In the genomic region with DNA sequence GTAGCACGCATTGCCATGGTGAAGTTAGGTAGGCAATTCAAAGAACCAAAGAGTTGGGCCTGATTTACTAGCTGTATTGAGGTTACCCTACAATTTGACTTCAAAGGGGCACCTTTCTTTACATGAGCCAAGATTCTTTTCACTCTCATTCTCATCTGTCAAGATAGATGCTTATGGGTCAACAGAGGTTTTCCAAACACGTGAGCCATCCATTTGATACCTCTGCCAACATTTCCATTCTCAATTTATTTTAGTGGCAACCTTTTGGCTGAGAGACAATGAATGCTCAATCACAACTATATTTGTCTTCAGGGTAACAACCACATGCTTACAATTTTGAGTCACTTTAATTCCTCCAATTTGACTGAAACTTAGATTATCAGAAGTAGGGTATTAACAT, we compare ENCODE assay signal across 23 cellular contexts.
DNase-seq lines count a peak whose midpoint lies in the region; ATAC-seq and TF ChIP-seq lines count a peak whose summit lies in the region.
"Had no signal": no experiment of that assay in that cellular context is flagged by ENCODE, and none has a peak within 500 bp of the region (broad histone marks: within the 10 kb centered on the region; RNA-seq: fewer than 3 reads in every experiment).

No MANE protein-coding gene starts in this region.

- H3K27me3 ChIP-seq in heart left ventricle: no peaks in the 10 kb centered on the region
- H3K27me3 ChIP-seq in left ventricle myocardium inferior (ENCODE audit: low read depth): no peaks in the 10 kb centered on the region
- H3K27me3 ChIP-seq: BLaER1 treated with 17β-estradiol and CSF1 and Interleukin-3, amounts not matched to agents 10 nM and 100 nM; Peyer's patch had no signal

- WGBS in heart left ventricle, 4 donors: 72 to 81% (median 77%) methylated on average over 2 of the region's 2 CpGs

- DNase-seq in heart left ventricle (no peak), left ventricle myocardium inferior (no peak), DMS153 treated with DMSO at 0.1 percent for 48 hours (lab: John Stamatoyannopoulos, UW; ENCODE audit: unreplicated experiment) (peak; percentile 1), NCI-H2081 treated with DMSO at 0.1 percent for 48 hours (lab: John Stamatoyannopoulos, UW) (peak; percentile 70), astrocyte of the hippocampus (ENCODE audit: low read depth, low spot score) (peak; percentile 14), GM03348 (ENCODE audit: low spot score) (no peak)
- DNase-seq: AML-193; CD4-positive, alpha-beta T cell; DMS79 treated with DMSO at 0.1 percent for 48 hours; GF-D8; Karpas-422; NCI-H2029 treated with DMSO at 0.1 percent for 48 hours; NCI-H2171; NCI-H446 treated with DMSO at 0.1 percent for 48 hours; NCI-H526; OCI-M1; Peyer's patch; SK-N-SH; SW 1271 had no signal

- intact Hi-C loops in heart left ventricle (cut with DNase I) (no loop called here), left ventricle myocardium inferior (cut with micrococcal nuclease) (no loop called here)

- H3K27ac ChIP-seq in heart left ventricle: no peak overlapping the region
- H3K27ac ChIP-seq in left ventricle myocardium inferior (replicated peaks): no peak overlapping the region
- H3K27ac ChIP-seq: A549; BLaER1 treated with 17β-estradiol and CSF1 and Interleukin-3, amounts not matched to agents 10 nM and 100 nM; Peyer's patch had no signal

- ATAC-seq in heart left ventricle: peak; percentile 55 to 87 (median 74)
- ATAC-seq in GM18498 (IDR thresholded peaks at IDR 0.05; ENCODE audit: unreplicated experiment): no peak
- ATAC-seq: A549, HepG2 had no signal

- no peak for TF ChIP-seq CTCF in heart left ventricle (IDR thresholded peaks at IDR 0.05)
- no peak for TF ChIP-seq CTCF in left ventricle myocardium inferior (IDR thresholded peaks at IDR 0.05; ENCODE audit: borderline replicate concordance)

- no peak for TF ChIP-seq POLR2A in heart left ventricle (IDR thresholded peaks at IDR 0.05)

- H3K4me1 ChIP-seq in heart left ventricle: peaks cover 0 to 9% (median 0%) of the 10 kb centered on the region in 12 donors
- H3K4me1 ChIP-seq in left ventricle myocardium inferior: peaks cover 9% of the 10 kb centered on the region
- H3K4me1 ChIP-seq: A549; BLaER1 treated with 17β-estradiol and CSF1 and Interleukin-3, amounts not matched to agents 10 nM and 100 nM; Peyer's patch had no signal

- H3K9me3 ChIP-seq in heart left ventricle (peaks cover 0 to 1% (median 0%) of the 10 kb centered on the region in 12 donors), left ventricle myocardium inferior (replicated peaks) (no peaks in the 10 kb centered on the region)
- H3K9me3 ChIP-seq: A549; BLaER1 treated with 17β-estradiol and CSF1 and Interleukin-3, amounts not matched to agents 10 nM and 100 nM; Peyer's patch; SK-N-SH had no signal

- H3K4me3 ChIP-seq in heart left ventricle (no peak overlapping the region), left ventricle myocardium inferior (no peak overlapping the region)
- H3K4me3 ChIP-seq: A549; BLaER1 treated with 17β-estradiol and CSF1 and Interleukin-3, amounts not matched to agents 10 nM and 100 nM; Peyer's patch had no signal

- H3K36me3 ChIP-seq in heart left ventricle (no peaks in the 10 kb centered on the region), left ventricle myocardium inferior (no peaks in the 10 kb centered on the region)
- H3K36me3 ChIP-seq: BLaER1 treated with 17β-estradiol and CSF1 and Interleukin-3, amounts not matched to agents 10 nM and 100 nM; Peyer's patch had no signal

Comparison
In these comparisons a context has a peak if more than half of its experiments do, and no peak if none do; other contexts are left out.
1. DNase-seq: peak in DMS153 treated with DMSO at 0.1 percent for 48 hours (single experiment), NCI-H2081 treated with DMSO at 0.1 percent for 48 hours (single experiment) and astrocyte of the hippocampus (single experiment); none in heart left ventricle (0 of 5), left ventricle myocardium inferior (single experiment) and GM03348 (single experiment).